In the genomic region with DNA sequence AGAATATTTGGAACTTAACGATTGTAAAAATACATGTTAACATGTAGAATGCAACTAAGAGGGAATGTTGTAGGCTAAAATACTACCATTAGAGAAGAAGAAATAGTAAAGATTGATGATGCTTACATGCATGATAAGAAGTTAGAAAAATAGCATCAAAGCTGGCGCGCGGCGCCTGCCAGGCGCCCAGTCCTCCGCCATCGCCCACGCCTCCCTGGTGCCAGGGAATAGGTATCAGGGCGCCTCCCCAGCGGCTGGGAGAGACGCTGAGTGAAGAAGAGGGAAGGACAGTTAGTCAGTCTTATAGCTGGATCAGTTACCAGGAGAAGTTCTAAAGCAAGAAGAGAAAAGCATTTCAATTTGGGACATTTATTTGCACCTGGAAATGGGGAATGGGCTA, we compare ENCODE assay signal across 7 cellular contexts. TPM values are rescaled to one million over a fixed set of nuclear protein-coding genes. Genes with fewer than 3 reads are reported as not detected.
"Had no signal": no experiment of that assay in that cellular context is flagged by ENCODE, and none has a peak within 500 bp of the region (broad histone marks: within the 10 kb centered on the region; RNA-seq: fewer than 3 reads in every experiment).

No MANE protein-coding gene starts in this region.

- ATAC-seq: GM12878 had no signal

- DNase-seq: GDM1, GF-D8 had no signal

- H3K4me3 ChIP-seq: GM12878 had no signal

- FAIRE-seq: G401.6, GM12878, GM12892, GM18507 had no signal

RNA-seq across cellular contexts. Expression of a gene that starts 36.0 kb away (rescaled TPM):
- total RNA-seq: G401 had no signal
